ENCODE assay signal across 1 cellular context in the genomic region with DNA sequence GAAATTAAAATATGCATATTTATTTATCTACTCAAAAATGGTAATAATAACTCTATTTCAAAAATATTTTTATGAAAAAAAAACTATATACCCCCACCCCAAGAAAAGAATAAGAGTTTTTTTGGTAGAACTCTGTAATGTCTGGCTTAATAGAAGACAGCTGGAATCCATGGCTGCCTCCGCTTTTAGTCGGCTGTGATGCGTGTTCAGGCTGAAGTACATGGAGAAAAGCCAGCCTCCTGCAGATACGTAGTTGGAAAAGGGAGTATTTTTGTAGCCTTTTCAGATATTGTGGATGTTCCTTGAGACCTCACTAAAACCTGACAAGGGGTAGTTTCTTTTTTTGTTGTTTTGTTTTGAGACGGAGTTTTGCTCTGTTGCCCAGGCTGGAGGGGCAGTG.
TF ChIP-seq lines count a peak whose summit lies in the region.

No MANE protein-coding gene starts in this region.

TF ChIP-seq in SK-N-SH treated with all-trans-retinoic acid at 6 μM for 48 hours, 23 proteins besides CTCF, POLR2A, EP300 and RAD21 (continued from another document):
- TF ChIP-seq, protein P1, sequence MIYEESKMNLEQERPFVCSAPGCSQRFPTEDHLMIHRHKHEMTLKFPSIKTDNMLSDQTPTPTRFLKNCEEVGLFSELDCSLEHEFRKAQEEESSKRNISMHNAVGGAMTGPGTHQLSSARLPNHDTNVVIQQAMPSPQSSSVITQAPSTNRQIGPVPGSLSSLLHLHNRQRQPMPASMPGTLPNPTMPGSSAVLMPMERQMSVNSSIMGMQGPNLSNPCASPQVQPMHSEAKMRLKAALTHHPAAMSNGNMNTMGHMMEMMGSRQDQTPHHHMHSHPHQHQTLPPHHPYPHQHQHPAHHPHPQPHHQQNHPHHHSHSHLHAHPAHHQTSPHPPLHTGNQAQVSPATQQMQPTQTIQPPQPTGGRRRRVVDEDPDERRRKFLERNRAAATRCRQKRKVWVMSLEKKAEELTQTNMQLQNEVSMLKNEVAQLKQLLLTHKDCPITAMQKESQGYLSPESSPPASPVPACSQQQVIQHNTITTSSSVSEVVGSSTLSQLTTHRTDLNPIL (CRISPR knock-in tag; IDR thresholded peaks at IDR 0.05; ENCODE audit: low read depth): no peak
- TF ChIP-seq ZFP3 (CRISPR knock-in tag; IDR thresholded peaks at IDR 0.05): no peak
- TF ChIP-seq PPARA (CRISPR knock-in tag; IDR thresholded peaks at IDR 0.05; ENCODE audit: borderline replicate concordance): no peak
- no peak for TF ChIP-seq CSDC2 (CRISPR knock-in tag; IDR thresholded peaks at IDR 0.05)
- no peak for TF ChIP-seq ISL1 (CRISPR knock-in tag; IDR thresholded peaks at IDR 0.05)
- TF ChIP-seq ZC3H10 (CRISPR knock-in tag; IDR thresholded peaks at IDR 0.05): no peak
- no peak for TF ChIP-seq TOX (CRISPR knock-in tag; IDR thresholded peaks at IDR 0.05; ENCODE audit: borderline replicate concordance)
- no peak for TF ChIP-seq ESRRG (CRISPR knock-in tag; IDR thresholded peaks at IDR 0.05)
- TF ChIP-seq, protein P2, sequence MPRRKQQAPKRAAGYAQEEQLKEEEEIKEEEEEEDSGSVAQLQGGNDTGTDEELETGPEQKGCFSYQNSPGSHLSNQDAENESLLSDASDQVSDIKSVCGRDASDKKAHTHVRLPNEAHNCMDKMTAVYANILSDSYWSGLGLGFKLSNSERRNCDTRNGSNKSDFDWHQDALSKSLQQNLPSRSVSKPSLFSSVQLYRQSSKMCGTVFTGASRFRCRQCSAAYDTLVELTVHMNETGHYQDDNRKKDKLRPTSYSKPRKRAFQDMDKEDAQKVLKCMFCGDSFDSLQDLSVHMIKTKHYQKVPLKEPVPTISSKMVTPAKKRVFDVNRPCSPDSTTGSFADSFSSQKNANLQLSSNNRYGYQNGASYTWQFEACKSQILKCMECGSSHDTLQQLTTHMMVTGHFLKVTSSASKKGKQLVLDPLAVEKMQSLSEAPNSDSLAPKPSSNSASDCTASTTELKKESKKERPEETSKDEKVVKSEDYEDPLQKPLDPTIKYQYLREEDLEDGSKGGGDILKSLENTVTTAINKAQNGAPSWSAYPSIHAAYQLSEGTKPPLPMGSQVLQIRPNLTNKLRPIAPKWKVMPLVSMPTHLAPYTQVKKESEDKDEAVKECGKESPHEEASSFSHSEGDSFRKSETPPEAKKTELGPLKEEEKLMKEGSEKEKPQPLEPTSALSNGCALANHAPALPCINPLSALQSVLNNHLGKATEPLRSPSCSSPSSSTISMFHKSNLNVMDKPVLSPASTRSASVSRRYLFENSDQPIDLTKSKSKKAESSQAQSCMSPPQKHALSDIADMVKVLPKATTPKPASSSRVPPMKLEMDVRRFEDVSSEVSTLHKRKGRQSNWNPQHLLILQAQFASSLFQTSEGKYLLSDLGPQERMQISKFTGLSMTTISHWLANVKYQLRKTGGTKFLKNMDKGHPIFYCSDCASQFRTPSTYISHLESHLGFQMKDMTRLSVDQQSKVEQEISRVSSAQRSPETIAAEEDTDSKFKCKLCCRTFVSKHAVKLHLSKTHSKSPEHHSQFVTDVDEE (CRISPR knock-in tag; IDR thresholded peaks at IDR 0.05): no peak
- TF ChIP-seq GLIS3 (CRISPR knock-in tag; IDR thresholded peaks at IDR 0.05): no peak
- no peak for TF ChIP-seq TCF4 (CRISPR knock-in tag; IDR thresholded peaks at IDR 0.05; ENCODE audit: borderline replicate concordance)
- TF ChIP-seq, protein P3, sequence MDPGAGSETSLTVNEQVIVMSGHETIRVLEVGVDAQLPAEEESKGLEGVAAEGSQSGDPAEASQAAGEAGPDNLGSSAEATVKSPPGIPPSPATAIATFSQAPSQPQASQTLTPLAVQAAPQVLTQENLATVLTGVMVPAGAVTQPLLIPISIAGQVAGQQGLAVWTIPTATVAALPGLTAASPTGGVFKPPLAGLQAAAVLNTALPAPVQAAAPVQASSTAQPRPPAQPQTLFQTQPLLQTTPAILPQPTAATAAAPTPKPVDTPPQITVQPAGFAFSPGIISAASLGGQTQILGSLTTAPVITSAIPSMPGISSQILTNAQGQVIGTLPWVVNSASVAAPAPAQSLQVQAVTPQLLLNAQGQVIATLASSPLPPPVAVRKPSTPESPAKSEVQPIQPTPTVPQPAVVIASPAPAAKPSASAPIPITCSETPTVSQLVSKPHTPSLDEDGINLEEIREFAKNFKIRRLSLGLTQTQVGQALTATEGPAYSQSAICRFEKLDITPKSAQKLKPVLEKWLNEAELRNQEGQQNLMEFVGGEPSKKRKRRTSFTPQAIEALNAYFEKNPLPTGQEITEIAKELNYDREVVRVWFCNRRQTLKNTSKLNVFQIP (CRISPR knock-in tag; IDR thresholded peaks at IDR 0.05; ENCODE audit: borderline replicate concordance, low read depth): no peak
- no peak for TF ChIP-seq SNAI2 (CRISPR knock-in tag; IDR thresholded peaks at IDR 0.05)
- TF ChIP-seq, protein P4, sequence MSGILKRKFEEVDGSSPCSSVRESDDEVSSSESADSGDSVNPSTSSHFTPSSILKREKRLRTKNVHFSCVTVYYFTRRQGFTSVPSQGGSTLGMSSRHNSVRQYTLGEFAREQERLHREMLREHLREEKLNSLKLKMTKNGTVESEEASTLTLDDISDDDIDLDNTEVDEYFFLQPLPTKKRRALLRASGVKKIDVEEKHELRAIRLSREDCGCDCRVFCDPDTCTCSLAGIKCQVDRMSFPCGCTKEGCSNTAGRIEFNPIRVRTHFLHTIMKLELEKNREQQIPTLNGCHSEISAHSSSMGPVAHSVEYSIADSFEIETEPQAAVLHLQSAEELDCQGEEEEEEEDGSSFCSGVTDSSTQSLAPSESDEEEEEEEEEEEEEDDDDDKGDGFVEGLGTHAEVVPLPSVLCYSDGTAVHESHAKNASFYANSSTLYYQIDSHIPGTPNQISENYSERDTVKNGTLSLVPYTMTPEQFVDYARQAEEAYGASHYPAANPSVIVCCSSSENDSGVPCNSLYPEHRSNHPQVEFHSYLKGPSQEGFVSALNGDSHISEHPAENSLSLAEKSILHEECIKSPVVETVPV (CRISPR knock-in tag; IDR thresholded peaks at IDR 0.05): no peak
- TF ChIP-seq ZNF565 (CRISPR knock-in tag; conservative IDR thresholded peaks at IDR 0.05; ENCODE audit: low read depth): no peak
- TF ChIP-seq ZFP30 (CRISPR knock-in tag; IDR thresholded peaks at IDR 0.05): no peak
- no peak for TF ChIP-seq RARB (CRISPR knock-in tag; IDR thresholded peaks at IDR 0.05)
